ENCODE assay signal across 10 cellular contexts in the genomic region with DNA sequence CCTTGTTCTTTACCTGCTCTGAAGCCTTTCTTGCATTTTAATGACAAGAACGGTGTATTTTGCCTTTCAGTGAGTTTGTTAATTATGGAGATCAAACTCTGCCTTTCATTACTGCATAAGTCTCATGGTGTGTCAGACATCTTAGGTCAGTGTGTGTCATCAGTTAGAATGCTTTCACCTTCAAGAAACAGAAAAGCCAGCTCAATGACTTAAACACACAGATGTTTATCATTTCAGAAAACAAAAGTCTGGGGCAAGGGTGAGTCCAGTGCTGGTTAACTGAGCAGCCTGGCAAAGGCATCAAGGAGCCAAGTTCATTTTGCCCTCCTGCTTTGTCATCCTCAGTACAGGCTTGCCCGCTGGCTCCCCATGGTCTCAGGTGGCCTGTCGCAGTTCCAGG. TPM values are rescaled to one million over a fixed set of nuclear protein-coding genes. Genes with fewer than 3 reads are reported as not detected.
DNase-seq lines count a peak whose midpoint lies in the region; ATAC-seq and TF ChIP-seq lines count a peak whose summit lies in the region.
"Had no signal": no experiment of that assay in that cellular context is flagged by ENCODE, and none has a peak within 500 bp of the region (broad histone marks: within the 10 kb centered on the region; RNA-seq: fewer than 3 reads in every experiment).

No MANE protein-coding gene starts in this region.

- peak; percentile 70 for ATAC-seq in stimulated activated effector memory CD8-positive, alpha-beta T cell treated with anti-CD3 and anti-CD28 coated beads, Interleukin-12 subunit alpha, Interleukin-12 subunit beta, amount 100 ng/mL, for 72 hours
- ATAC-seq in GM21619 (IDR thresholded peaks at IDR 0.05; ENCODE audit: unreplicated experiment) = no peak
- ATAC-seq in Right ventricle myocardium inferior = no peak

- DNase-seq in activated CD4-positive, alpha-beta T cell treated with anti-CD3 and anti-CD28 coated beads, Interleukin-2, amount 10 ng/mL, durations not matched to agents 7 days and 5 days = no peak
- DNase-seq in activated CD4-positive, alpha-beta T cell treated with anti-CD3 and anti-CD28 coated beads, Interleukin-2, amount 50 U/mL, for 48 hours = no peak
- peak; percentile 60 for DNase-seq in RPMI7951 (ENCODE audit: low read depth)
- peak; percentile 85 for DNase-seq in epithelial cell of esophagus (ENCODE audit: low read depth)
- no peak for DNase-seq in stimulated activated effector memory CD8-positive, alpha-beta T cell treated with anti-CD3 and anti-CD28 coated beads, Interleukin-12 subunit alpha, Interleukin-12 subunit beta, amount 100 ng/mL, for 72 hours (ENCODE audit: low spot score in 2 of 2)
- no peak for DNase-seq in cerebellar nuclear complex (lab: John Stamatoyannopoulos, UW)
- no peak for DNase-seq in Right ventricle myocardium inferior (ENCODE audit: missing footprints)
- DNase-seq: KG1; stimulated activated CD4-positive, alpha-beta T cell treated with anti-CD3 and anti-CD28 coated beads, Interleukin-2, amount 100 ng/mL, for 48 hours had no signal

- CTCF ChIA-PET in activated CD4-positive, alpha-beta T cell treated with anti-CD3 and anti-CD28 coated beads, Interleukin-2, amount 10 ng/mL, durations not matched to agents 7 days and 5 days (lab: Charles Lee) = interaction anchor here (0.6 to 1.4 kb wide), 2 partner anchors 11 to 21 kb away, joined by 3 to 4 read pairs; no protein-coding TSS in a partner anchor

- POLR2A ChIA-PET in activated CD4-positive, alpha-beta T cell treated with anti-CD3 and anti-CD28 coated beads, Interleukin-2, amount 10 ng/mL, durations not matched to agents 7 days and 5 days (lab: Charles Lee) = no interaction called here

- no peaks in the 10 kb centered on the region for H3K27me3 Mint-ChIP-seq in activated CD4-positive, alpha-beta T cell treated with anti-CD3 and anti-CD28 coated beads, Interleukin-2, amount 10 ng/mL, durations not matched to agents 7 days and 5 days

- H3K4me3 Mint-ChIP-seq in activated CD4-positive, alpha-beta T cell treated with anti-CD3 and anti-CD28 coated beads, Interleukin-2, amount 10 ng/mL, durations not matched to agents 7 days and 5 days = no peak overlapping the region
- H3K4me3 Mint-ChIP-seq in stimulated activated effector memory CD8-positive, alpha-beta T cell treated with anti-CD3 and anti-CD28 coated beads, Interleukin-12 subunit alpha, Interleukin-12 subunit beta, amount 100 ng/mL, for 72 hours = peak overlapping the region; percentile 8

- no peak for TF ChIP-seq CTCF in epithelial cell of esophagus (IDR thresholded peaks at IDR 0.05; ENCODE audit: insufficient read depth, low read depth, low read length, missing control alignments)

- no peak overlapping the region for H3K4me3 ChIP-seq in epithelial cell of esophagus (ENCODE audit: low read length)

- H3K9me3 Mint-ChIP-seq in activated CD4-positive, alpha-beta T cell treated with anti-CD3 and anti-CD28 coated beads, Interleukin-2, amount 10 ng/mL, durations not matched to agents 7 days and 5 days = no peaks in the 10 kb centered on the region
- no peaks in the 10 kb centered on the region for H3K9me3 Mint-ChIP-seq in stimulated activated effector memory CD8-positive, alpha-beta T cell treated with anti-CD3 and anti-CD28 coated beads, Interleukin-12 subunit alpha, Interleukin-12 subunit beta, amount 100 ng/mL, for 72 hours

- H3K27ac Mint-ChIP-seq in activated CD4-positive, alpha-beta T cell treated with anti-CD3 and anti-CD28 coated beads, Interleukin-2, amount 10 ng/mL, durations not matched to agents 7 days and 5 days = peak overlapping the region; percentile 26
- H3K27ac Mint-ChIP-seq in stimulated activated effector memory CD8-positive, alpha-beta T cell treated with anti-CD3 and anti-CD28 coated beads, Interleukin-12 subunit alpha, Interleukin-12 subunit beta, amount 100 ng/mL, for 72 hours = peak overlapping the region; percentile 58

- H3K4me1 Mint-ChIP-seq in activated CD4-positive, alpha-beta T cell treated with anti-CD3 and anti-CD28 coated beads, Interleukin-2, amount 10 ng/mL, durations not matched to agents 7 days and 5 days = peaks cover 67% of the 10 kb centered on the region
- H3K4me1 Mint-ChIP-seq in stimulated activated effector memory CD8-positive, alpha-beta T cell treated with anti-CD3 and anti-CD28 coated beads, Interleukin-12 subunit alpha, Interleukin-12 subunit beta, amount 100 ng/mL, for 72 hours = peaks cover 63% of the 10 kb centered on the region

- peaks cover 5% of the 10 kb centered on the region for H3K36me3 Mint-ChIP-seq in activated CD4-positive, alpha-beta T cell treated with anti-CD3 and anti-CD28 coated beads, Interleukin-2, amount 10 ng/mL, durations not matched to agents 7 days and 5 days (ENCODE audit: low read depth)
- peaks cover 5% of the 10 kb centered on the region for H3K36me3 Mint-ChIP-seq in stimulated activated effector memory CD8-positive, alpha-beta T cell treated with anti-CD3 and anti-CD28 coated beads, Interleukin-12 subunit alpha, Interleukin-12 subunit beta, amount 100 ng/mL, for 72 hours

- intact Hi-C loops in Right ventricle myocardium inferior (cut with DNase I) = no loop called here

RNA-seq across cellular contexts. Expression of gene PACS1, which starts 54.5 kb away (rescaled TPM):
- 100 to 1,000 TPM; 109 TPM for total RNA-seq in activated CD4-positive, alpha-beta T cell treated with anti-CD3 and anti-CD28 coated beads, Interleukin-2, amount 10 ng/mL, durations not matched to agents 7 days and 5 days
- 16.7 and 19.1 TPM in 2 replicates for total RNA-seq in RPMI7951 (2014; rRNA removed; shearing (Covaris generic))
- total RNA-seq in Right ventricle myocardium inferior = 50.7 TPM

Comparison
In these comparisons a context has a peak if more than half of its experiments do, and no peak if none do; other contexts are left out.
1. DNase-seq: peak in RPMI7951 (single experiment) and epithelial cell of esophagus (single experiment); none in activated CD4-positive, alpha-beta T cell treated with anti-CD3 and anti-CD28 coated beads, Interleukin-2, amount 10 ng/mL, durations not matched to agents 7 days and 5 days (single experiment), activated CD4-positive, alpha-beta T cell treated with anti-CD3 and anti-CD28 coated beads, Interleukin-2, amount 50 U/mL, for 48 hours (0 of 2), stimulated activated effector memory CD8-positive, alpha-beta T cell treated with anti-CD3 and anti-CD28 coated beads, Interleukin-12 subunit alpha, Interleukin-12 subunit beta, amount 100 ng/mL, for 72 hours (0 of 2), cerebellar nuclear complex (0 of 2) and Right ventricle myocardium inferior (single experiment).